In the genomic region with DNA sequence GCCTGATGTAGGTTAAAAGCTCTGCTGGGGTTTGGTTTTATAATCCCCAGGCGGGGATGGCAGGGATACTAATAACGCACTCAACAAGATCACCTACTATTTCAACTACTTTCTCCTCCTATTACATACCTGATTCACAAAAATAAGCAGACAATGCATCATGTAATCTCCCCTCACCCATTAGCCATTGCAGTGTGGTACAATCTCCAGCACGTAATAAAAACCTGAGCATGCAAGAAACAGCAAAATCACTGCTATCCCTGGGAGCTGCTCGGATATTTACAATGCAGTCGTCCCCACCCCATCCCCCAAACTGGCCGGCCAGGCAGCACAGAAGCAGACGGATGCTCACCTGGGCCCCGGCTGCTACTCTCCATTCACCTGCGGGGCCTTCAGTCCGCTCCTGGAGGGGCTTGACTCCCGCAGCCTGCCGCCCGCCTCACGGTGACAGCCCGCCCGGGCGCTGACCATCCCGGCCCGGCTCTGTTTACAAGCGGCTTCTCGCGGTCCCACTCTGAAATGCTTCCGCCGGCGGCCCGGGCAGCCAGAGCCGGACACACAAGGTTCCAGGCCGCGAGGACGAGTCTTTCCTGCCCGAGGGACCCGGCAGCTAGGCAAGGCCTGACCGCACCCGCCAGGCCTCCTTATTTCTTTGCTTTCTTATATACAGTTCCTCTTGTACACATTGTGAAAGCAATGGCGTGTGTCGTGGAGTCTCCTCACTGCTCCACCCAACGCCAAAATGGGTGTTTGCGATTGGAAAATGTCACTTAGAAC, we compare ENCODE assay signal across 8 cellular contexts. TPM values are rescaled to one million over a fixed set of nuclear protein-coding genes. Genes with fewer than 3 reads are reported as not detected.
DNase-seq lines count a peak whose midpoint lies in the region; ATAC-seq and TF ChIP-seq lines count a peak whose summit lies in the region.

A gene with protein sequence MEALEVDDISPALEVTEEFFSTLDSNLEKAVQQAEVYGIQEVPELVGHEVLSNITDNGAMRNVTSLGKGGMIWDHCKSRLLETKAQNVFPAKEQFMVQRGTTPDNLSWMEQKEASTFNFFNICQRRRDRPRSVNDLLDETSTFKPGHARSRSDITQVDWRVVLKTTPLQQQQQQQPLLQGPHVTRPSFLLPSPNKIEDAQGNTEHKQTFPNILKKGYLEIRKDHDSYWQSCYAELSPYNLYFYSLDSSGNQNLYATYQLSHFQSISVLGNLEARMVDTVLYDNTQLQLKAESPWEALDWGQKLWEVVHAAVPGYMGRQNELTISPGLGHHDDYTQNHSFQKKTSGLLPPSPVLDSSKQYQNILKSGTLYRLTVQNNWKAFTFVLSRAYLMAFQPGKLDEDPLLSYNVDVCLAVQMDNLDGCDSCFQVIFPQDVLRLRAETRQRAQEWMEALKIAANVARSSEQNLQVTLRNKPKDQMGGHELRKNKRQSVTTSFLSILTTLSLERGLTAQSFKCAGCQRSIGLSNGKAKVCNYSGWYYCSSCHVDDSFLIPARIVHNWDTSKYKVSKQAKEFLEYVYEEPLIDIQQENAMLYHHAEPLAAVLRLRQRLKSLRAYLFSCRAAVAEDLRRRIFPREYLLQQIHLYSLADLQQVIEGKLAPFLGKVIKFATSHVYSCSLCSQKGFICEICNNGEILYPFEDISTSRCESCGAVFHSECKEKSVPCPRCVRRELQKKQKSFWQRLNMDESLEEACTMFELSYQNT (minus strand): TSS at position 491 of the 777 bp plus-strand sequence. CDS start 23,888 bp downstream, outside the sequence.

- H3K27me3 Mint-ChIP-seq in nephron progenitor cell (ENCODE audit: low read depth, poor library complexity) = peaks cover 8% of the 10 kb centered on the region
- H3K27me3 Mint-ChIP-seq in stimulated activated naive CD8-positive, alpha-beta T cell treated with anti-CD3 and anti-CD28 coated beads, Interleukin-15, amount 100 ng/mL, for 72 hours = no peaks in the 10 kb centered on the region

- DNase-seq in DMS53 (lab: John Stamatoyannopoulos, UW) (peak; percentile 92), HuH-7.5 (ENCODE audit: low spot score) (peak; percentile 48), RWPE1 (ENCODE audit: low spot score) (peak; percentile 73), fibroblast of the aortic adventitia (ENCODE audit: low read depth) (peak; percentile 89), nephron progenitor cell (peak; percentile 87)
- peak; percentile 63 for DNase-seq in activated T-helper 9 cell treated with anti-CD3 and anti-CD28 coated beads, Interleukin-2, amount 50 U/mL, for 16 hours (ENCODE audit: low read depth)
- peak; percentile 84 to 88 for DNase-seq in stimulated activated naive CD8-positive, alpha-beta T cell treated with anti-CD3 and anti-CD28 coated beads, Interleukin-15, amount 100 ng/mL, for 72 hours

- peak within 1 kb of the TSS; percentile 69 for H3K27ac Mint-ChIP-seq in nephron progenitor cell
- peak within 1 kb of the TSS; percentile 77 to 91 for H3K27ac Mint-ChIP-seq in stimulated activated naive CD8-positive, alpha-beta T cell treated with anti-CD3 and anti-CD28 coated beads, Interleukin-15, amount 100 ng/mL, for 72 hours

- no peaks in the 10 kb centered on the region for H3K9me3 Mint-ChIP-seq in nephron progenitor cell
- H3K9me3 Mint-ChIP-seq in stimulated activated naive CD8-positive, alpha-beta T cell treated with anti-CD3 and anti-CD28 coated beads, Interleukin-15, amount 100 ng/mL, for 72 hours = peaks cover 0 to 5% of the 10 kb centered on the region in 2 donors

- H3K36me3 Mint-ChIP-seq in nephron progenitor cell (ENCODE audit: low read depth) = no peaks in the 10 kb centered on the region

- ATAC-seq in GM21526 (IDR thresholded peaks at IDR 0.05; ENCODE audit: low FRiP score, unreplicated experiment) = peak; percentile 93
- ATAC-seq in stimulated activated naive CD8-positive, alpha-beta T cell treated with anti-CD3 and anti-CD28 coated beads, Interleukin-15, amount 100 ng/mL, for 72 hours = peak; percentile 94

- peak within 1 kb of the TSS; percentile 96 for H3K4me3 Mint-ChIP-seq in nephron progenitor cell
- H3K4me3 Mint-ChIP-seq in stimulated activated naive CD8-positive, alpha-beta T cell treated with anti-CD3 and anti-CD28 coated beads, Interleukin-15, amount 100 ng/mL, for 72 hours = peak within 1 kb of the TSS; percentile 85 to 94

- H3K4me1 Mint-ChIP-seq in nephron progenitor cell = peaks cover 13% of the 10 kb centered on the region
- peaks cover 33% of the 10 kb centered on the region for H3K4me1 Mint-ChIP-seq in stimulated activated naive CD8-positive, alpha-beta T cell treated with anti-CD3 and anti-CD28 coated beads, Interleukin-15, amount 100 ng/mL, for 72 hours

- POLR2A ChIA-PET in RWPE1 (lab: Yijun Ruan, JAX; ENCODE audit: low non-redundant PET) = interaction anchor here (0.5 to 1.1 kb wide), 3 partner anchors 19 to 259 kb away, joined by 3 to 7 read pairs (median 3); no protein-coding TSS in a partner anchor

- peak within 1 kb of the TSS; percentile 97 for H3K4me3 ChIP-seq in fibroblast of the aortic adventitia (ENCODE audit: low read depth, low read length)

- TF ChIP-seq CTCF in RWPE1 (conservative IDR thresholded peaks at IDR 0.05; ENCODE audit: low read depth) (no peak), fibroblast of the aortic adventitia (IDR thresholded peaks at IDR 0.05; ENCODE audit: insufficient read depth, low read length) (no peak), nephron progenitor cell (IDR thresholded peaks at IDR 0.05) (no peak)

- peak within 1 kb of the TSS; percentile 69 for H3K27ac ChIP-seq in RWPE1

- CTCF ChIA-PET in RWPE1 (lab: Yijun Ruan, JAX) = interaction anchor here (0.8 to 1.6 kb wide), 3 partner anchors 9 to 258 kb away, joined by 4 to 7 read pairs (median 4); no protein-coding TSS in a partner anchor

RNA-seq across cellular contexts. Expression of the gene that starts here (rescaled TPM):
- total RNA-seq in fibroblast of the aortic adventitia (ENCODE audit: low replicate concordance) = 5.0 and 15.1 TPM in 2 replicates

Comparison
In these comparisons a context has a peak if more than half of its experiments do, and no peak if none do; other contexts are left out.
1. Peak in every context shown above with its lines: DNase-seq, ATAC-seq, H3K4me3 ChIP-seq and H3K27ac ChIP-seq.